ENCODE assay signal across 10 cellular contexts in genomic region chr1:110433803-110434202, GRCh38. TPM values are rescaled to one million over a fixed set of nuclear protein-coding genes. Genes with fewer than 3 reads are reported as not detected.
DNase-seq lines count a peak whose midpoint lies in the region; ATAC-seq, FAIRE-seq and TF ChIP-seq lines count a peak whose summit lies in the region.
"Had no signal": no experiment of that assay in that cellular context is flagged by ENCODE, and none has a peak within 500 bp of the region (broad histone marks: within the 10 kb centered on the region; RNA-seq: fewer than 3 reads in every experiment).

No MANE protein-coding gene starts in this region.

- no peak overlapping the region for H3K4me3 Mint-ChIP-seq in activated CD4-positive, alpha-beta T cell treated with anti-CD3 and anti-CD28 coated beads, Interleukin-2, amount 10 ng/mL, durations not matched to agents 24 days and 14 days
- H3K4me3 Mint-ChIP-seq: IgD-negative memory B cell had no signal

- H3K36me3 ChIP-seq in pancreas: no peaks in the 10 kb centered on the region

- no peaks in the 10 kb centered on the region for H3K4me1 ChIP-seq in pancreas

- H3K36me3 Mint-ChIP-seq in activated CD4-positive, alpha-beta T cell treated with anti-CD3 and anti-CD28 coated beads, Interleukin-2, amount 10 ng/mL, durations not matched to agents 24 days and 14 days (ENCODE audit: low read depth): no peaks in the 10 kb centered on the region

- FAIRE-seq in H54 (lab: Jason Lieb, UNC): peak; percentile 96
- no peak for FAIRE-seq in pancreas (lab: Jason Lieb, UNC)
- FAIRE-seq: colon had no signal

- peak; percentile 94 for DNase-seq in H54 (ENCODE audit: insufficient read length, low spot score)
- peak; percentile 21 for DNase-seq in NCI-H460 (ENCODE audit: extremely low read depth, low read depth)
- DNase-seq in epithelial cell of proximal tubule (ENCODE audit: low read depth): peak; percentile 51
- peak in 2 of 6 donors; percentile 5 to 37 for DNase-seq in pancreas
- no peak for DNase-seq in NCI-H1436 (lab: John Stamatoyannopoulos, UW)
- no peak for DNase-seq in stimulated activated CD4-positive, alpha-beta T cell treated with anti-CD3 and anti-CD28 coated beads, Interleukin-4, amount 100 ng/mL, for 1 hour
- no peak for DNase-seq in activated CD4-positive, alpha-beta T cell treated with anti-CD3 and anti-CD28 coated beads, Interleukin-2, amount 10 ng/mL, durations not matched to agents 24 days and 14 days
- DNase-seq in effector CD8-positive, alpha-beta T cell (lab: John Stamatoyannopoulos, UW): no peak

- no peaks in the 10 kb centered on the region for H3K9me3 Mint-ChIP-seq in activated CD4-positive, alpha-beta T cell treated with anti-CD3 and anti-CD28 coated beads, Interleukin-2, amount 10 ng/mL, durations not matched to agents 24 days and 14 days
- H3K9me3 Mint-ChIP-seq: IgD-negative memory B cell had no signal

- no peaks in the 10 kb centered on the region for H3K4me1 Mint-ChIP-seq in activated CD4-positive, alpha-beta T cell treated with anti-CD3 and anti-CD28 coated beads, Interleukin-2, amount 10 ng/mL, durations not matched to agents 24 days and 14 days

- no peaks in the 10 kb centered on the region for H3K27me3 ChIP-seq in pancreas

- no peak overlapping the region for H3K4me3 ChIP-seq in epithelial cell of proximal tubule (ENCODE audit: low read depth, low read length)
- no peak overlapping the region for H3K4me3 ChIP-seq in pancreas

- WGBS in pancreas, 2 donors: 39 to 45% methylated on average over 3 of the region's 3 CpGs

- H3K27me3 Mint-ChIP-seq in activated CD4-positive, alpha-beta T cell treated with anti-CD3 and anti-CD28 coated beads, Interleukin-2, amount 10 ng/mL, durations not matched to agents 24 days and 14 days: peaks cover 17% of the 10 kb centered on the region

- intact Hi-C loops in pancreas (cut with DNase I): no loop called here
- intact Hi-C loops in activated CD4-positive, alpha-beta T cell treated with anti-CD3 and anti-CD28 coated beads, Interleukin-2, amount 10 ng/mL, durations not matched to agents 24 days and 14 days (cut with micrococcal nuclease): no loop called here

- no peak overlapping the region for H3K27ac ChIP-seq in pancreas

- no peaks in the 10 kb centered on the region for H3K9me3 ChIP-seq in pancreas

- H3K27ac Mint-ChIP-seq in activated CD4-positive, alpha-beta T cell treated with anti-CD3 and anti-CD28 coated beads, Interleukin-2, amount 10 ng/mL, durations not matched to agents 24 days and 14 days: no peak overlapping the region
- H3K27ac Mint-ChIP-seq: IgD-negative memory B cell had no signal

- peak; percentile 68 for TF ChIP-seq CTCF in epithelial cell of proximal tubule (conservative IDR thresholded peaks at IDR 0.05; ENCODE audit: low read depth, low read length)
- TF ChIP-seq CTCF in pancreas (IDR thresholded peaks at IDR 0.05): no peak

- TF ChIP-seq POLR2A in H54 (IDR thresholded peaks at IDR 0.05; ENCODE audit: low read depth, low read length): no peak

- peak in 3 of 4 donors; percentile 75 to 91 (median 86) for ATAC-seq in pancreas

RNA-seq across cellular contexts. Expression of gene PROK1, which starts 17.1 kb away (rescaled TPM):
- total RNA-seq in NCI-H460 (2014; rRNA removed; shearing (Covaris generic)): not detected in 2 replicates
- not detected in 2 replicates for polyA plus RNA-seq in NCI-H460 (2014; cell fraction: nucleus; rRNA removed)
- total RNA-seq in epithelial cell of proximal tubule (not detected in 2 replicates), pancreas (under 1 TPM in 1 of 6 donors, not detected in 5; 0.12 TPM)
- under 1 TPM in 1 of 2 donors, not detected in 1; 0.53 TPM for polyA plus RNA-seq in pancreas
- total RNA-seq in activated CD4-positive, alpha-beta T cell treated with anti-CD3 and anti-CD28 coated beads, Interleukin-2, amount 10 ng/mL, durations not matched to agents 24 days and 14 days: not detected in 2 replicates
- polyA plus RNA-seq: IgD-negative memory B cell had no signal

RNA-seq across cellular contexts. Expression of gene LAMTOR5, which starts 26.3 kb away (rescaled TPM):
- total RNA-seq in NCI-H460 (2014; rRNA removed; shearing (Covaris generic)): 188 and 200 TPM in 2 replicates
- 68.3 and 86.8 TPM in 2 replicates for polyA plus RNA-seq in NCI-H460 (2014; cell fraction: nucleus; rRNA removed)
- total RNA-seq in epithelial cell of proximal tubule: 181 and 206 TPM in 2 replicates
- total RNA-seq in pancreas: 10 to 100 TPM; 29.0 to 63.9 (median 36.8) TPM
- polyA plus RNA-seq in pancreas: 100 to 1,000 TPM; 107 to 159 TPM
- 170 and 180 TPM in 2 replicates for total RNA-seq in activated CD4-positive, alpha-beta T cell treated with anti-CD3 and anti-CD28 coated beads, Interleukin-2, amount 10 ng/mL, durations not matched to agents 24 days and 14 days

RNA-seq across cellular contexts. Expression of gene SLC16A4, which starts 43.0 kb away (rescaled TPM):
- total RNA-seq in NCI-H460 (2014; rRNA removed; shearing (Covaris generic)): 412 and 417 TPM in 2 replicates
- polyA plus RNA-seq in NCI-H460 (2014; cell fraction: nucleus; rRNA removed): 87.0 and 106 TPM in 2 replicates
- total RNA-seq in epithelial cell of proximal tubule (9.2 and 12.4 TPM in 2 replicates), pancreas (1 to 10 TPM in 2 of 6 donors, under 1 TPM in 4; 0.32 to 1.8 (median 0.71) TPM)
- under 1 TPM; 0.52 to 0.53 TPM for polyA plus RNA-seq in pancreas
- total RNA-seq in activated CD4-positive, alpha-beta T cell treated with anti-CD3 and anti-CD28 coated beads, Interleukin-2, amount 10 ng/mL, durations not matched to agents 24 days and 14 days: 0.43 and 0.44 TPM in 2 replicates

Comparison
In these comparisons a context has a peak if more than half of its experiments do, and no peak if none do; other contexts are left out.
1. DNase-seq: peak in H54 (single experiment), NCI-H460 (single experiment) and epithelial cell of proximal tubule (single experiment); none in NCI-H1436 (single experiment), stimulated activated CD4-positive, alpha-beta T cell treated with anti-CD3 and anti-CD28 coated beads, Interleukin-4, amount 100 ng/mL, for 1 hour (single experiment), activated CD4-positive, alpha-beta T cell treated with anti-CD3 and anti-CD28 coated beads, Interleukin-2, amount 10 ng/mL, durations not matched to agents 24 days and 14 days (single experiment) and effector CD8-positive, alpha-beta T cell (single experiment).
2. RNA of gene SLC16A4, which starts 43.0 kb away (total RNA-seq): 412 to 417 TPM in NCI-H460; 9.2 to 12.4 TPM in epithelial cell of proximal tubule, 0.32 to 1.8 TPM in pancreas and 0.43 to 0.44 TPM in activated CD4-positive, alpha-beta T cell treated with anti-CD3 and anti-CD28 coated beads, Interleukin-2, amount 10 ng/mL, durations not matched to agents 24 days and 14 days; every median in the first group is over 10 times any median in the second.